8 cellular contexts compared by ENCODE assay signal in genomic region chr7:139645572-139646523, GRCh38.
A peak's percentile ranks its signal among the peaks of the same experiment; 100 is the strongest.
DNase-seq lines count a peak whose midpoint lies in the region; ATAC-seq and TF ChIP-seq lines count a peak whose summit lies in the region.

No MANE protein-coding gene starts in this region.

- TF ChIP-seq CTCF in BJ (IDR thresholded peaks at IDR 0.05; ENCODE audit: insufficient read depth, low read depth, low read length) (peak; percentile 87), HL-60 (IDR thresholded peaks at IDR 0.05; ENCODE audit: insufficient read depth, low read length) (peak; percentile 84), lung (IDR thresholded peaks at IDR 0.05; ENCODE audit: control extremely low read depth, extremely low read depth) (peak; percentile 90)

- no peaks in the 10 kb centered on the region for H3K9me3 ChIP-seq in lung (ENCODE audit: control insufficient read depth in 2 of 2, insufficient read depth in 1 of 2, low read length in 1 of 2)

- 58 to 60% methylated on average over 19 of the region's 19 CpGs for WGBS in lung, 2 donors

- ATAC-seq in lung (ENCODE audit: insufficient read depth, low FRiP score) (peak; percentile 76), HG03159 (IDR thresholded peaks at IDR 0.05; ENCODE audit: unreplicated experiment) (no peak)

- no peaks in the 10 kb centered on the region for H3K27me3 Mint-ChIP-seq in activated CD4-positive, alpha-beta memory T cell treated with anti-CD3 and anti-CD28 coated beads, Interleukin-2, amount 10 ng/mL, durations not matched to agents 7 days and 5 days

- no peaks in the 10 kb centered on the region for H3K9me3 Mint-ChIP-seq in activated CD4-positive, alpha-beta memory T cell treated with anti-CD3 and anti-CD28 coated beads, Interleukin-2, amount 10 ng/mL, durations not matched to agents 7 days and 5 days

- peaks cover 12 to 17% of the 10 kb centered on the region in 2 donors for H3K4me1 ChIP-seq in lung (ENCODE audit: control insufficient read depth in 2 of 2, insufficient read depth in 2 of 2, low read length in 2 of 2)

- H3K4me1 Mint-ChIP-seq in activated CD4-positive, alpha-beta memory T cell treated with anti-CD3 and anti-CD28 coated beads, Interleukin-2, amount 10 ng/mL, durations not matched to agents 7 days and 5 days, result peaks cover 43% of the 10 kb centered on the region

- CTCF ChIA-PET in BJ (lab: Yijun Ruan, JAX), result interaction anchor here (0.7 to 5.2 kb wide), 35 partner anchors 8 to 671 kb away, joined by 3 to 107 read pairs (median 5); partner anchors contain the start of gene HIPK2
- CTCF ChIA-PET in activated CD4-positive, alpha-beta memory T cell treated with anti-CD3 and anti-CD28 coated beads, Interleukin-2, amount 10 ng/mL, durations not matched to agents 7 days and 5 days (lab: Charles Lee), result interaction anchor here (0.6 to 4.6 kb wide), 45 partner anchors 9 to 1152 kb away, joined by 3 to 114 read pairs (median 4); partner anchors contain the start of gene HIPK2

- no peak overlapping the region for H3K4me3 Mint-ChIP-seq in activated CD4-positive, alpha-beta memory T cell treated with anti-CD3 and anti-CD28 coated beads, Interleukin-2, amount 10 ng/mL, durations not matched to agents 7 days and 5 days

- H3K27ac ChIP-seq in HL-60 (replicated peaks) (no peak overlapping the region), lung (ENCODE audit: low read depth in 1 of 2, low read length in 1 of 2) (peak overlapping the region in 1 of 2 donors; percentile 48)

- H3K36me3 ChIP-seq in BJ (ENCODE audit: control insufficient read depth, insufficient read depth, low read length) (no peaks in the 10 kb centered on the region), lung (ENCODE audit: control insufficient read depth in 2 of 2, insufficient read depth in 2 of 2, low read length in 2 of 2) (peaks cover 7 to 21% of the 10 kb centered on the region in 2 donors)

- no peaks in the 10 kb centered on the region for H3K36me3 Mint-ChIP-seq in activated CD4-positive, alpha-beta memory T cell treated with anti-CD3 and anti-CD28 coated beads, Interleukin-2, amount 10 ng/mL, durations not matched to agents 7 days and 5 days (ENCODE audit: low read depth)

- DNase-seq in BJ (ENCODE audit: low read depth) (peak; percentile 8), HL-60 (ENCODE audit: low read depth in 1 of 2, low spot score in 1 of 2) (peak; percentile 42 to 80), NCI-H82 (lab: John Stamatoyannopoulos, UW) (peak; percentile 90), ecto neural progenitor cell (ENCODE audit: low spot score) (peak; percentile 86), lung (ENCODE audit: low spot score) (peak; percentile 79)
- DNase-seq in activated CD4-positive, alpha-beta memory T cell treated with anti-CD3 and anti-CD28 coated beads, Interleukin-2, amount 10 ng/mL, durations not matched to agents 7 days and 5 days, result peak; percentile 85
- peak; percentile 78 for DNase-seq in stimulated activated CD8-positive, alpha-beta memory T cell treated with anti-CD3 and anti-CD28 coated beads, Interleukin-12 subunit alpha, Interleukin-12 subunit beta, amount 100 ng/mL, for 1 hour (ENCODE audit: low read depth)

- no peaks in the 10 kb centered on the region for H3K27me3 ChIP-seq in BJ (ENCODE audit: control insufficient read depth, insufficient read depth, low read length)
- H3K27me3 ChIP-seq in HL-60 (ENCODE audit: insufficient read depth, poor library complexity, severe bottlenecking), result no peaks in the 10 kb centered on the region
- no peaks in the 10 kb centered on the region for H3K27me3 ChIP-seq in lung (ENCODE audit: control insufficient read depth, insufficient read depth)

- POLR2A ChIA-PET in BJ (lab: Charles Lee), result no interaction called here
- POLR2A ChIA-PET in activated CD4-positive, alpha-beta memory T cell treated with anti-CD3 and anti-CD28 coated beads, Interleukin-2, amount 10 ng/mL, durations not matched to agents 7 days and 5 days (lab: Charles Lee), result interaction anchor here (0.9 to 1.8 kb wide), 7 partner anchors 10 to 358 kb away, joined by 3 to 5 read pairs (median 3); no protein-coding TSS in a partner anchor

- H3K4me3 ChIP-seq in BJ (ENCODE audit: low read depth, low read length) (no peak overlapping the region), HL-60 (replicated peaks; ENCODE audit: insufficient read depth, low read length) (no peak overlapping the region), lung (no peak overlapping the region)

- no peak overlapping the region for H3K27ac Mint-ChIP-seq in activated CD4-positive, alpha-beta memory T cell treated with anti-CD3 and anti-CD28 coated beads, Interleukin-2, amount 10 ng/mL, durations not matched to agents 7 days and 5 days

Comparison
In these comparisons a context has a peak if more than half of its experiments do, and no peak if none do; other contexts are left out.
1. DNase-seq: peak in every context shown above with its lines; median percentile 90 in NCI-H82; 86 in ecto neural progenitor cell; 85 in activated CD4-positive, alpha-beta memory T cell treated with anti-CD3 and anti-CD28 coated beads, Interleukin-2, amount 10 ng/mL, durations not matched to agents 7 days and 5 days; 79 in lung; 78 in stimulated activated CD8-positive, alpha-beta memory T cell treated with anti-CD3 and anti-CD28 coated beads, Interleukin-12 subunit alpha, Interleukin-12 subunit beta, amount 100 ng/mL, for 1 hour; 61 in HL-60; 8 in BJ.